Comparison of ENCODE assay signal across 1 cellular context in the genomic region with DNA sequence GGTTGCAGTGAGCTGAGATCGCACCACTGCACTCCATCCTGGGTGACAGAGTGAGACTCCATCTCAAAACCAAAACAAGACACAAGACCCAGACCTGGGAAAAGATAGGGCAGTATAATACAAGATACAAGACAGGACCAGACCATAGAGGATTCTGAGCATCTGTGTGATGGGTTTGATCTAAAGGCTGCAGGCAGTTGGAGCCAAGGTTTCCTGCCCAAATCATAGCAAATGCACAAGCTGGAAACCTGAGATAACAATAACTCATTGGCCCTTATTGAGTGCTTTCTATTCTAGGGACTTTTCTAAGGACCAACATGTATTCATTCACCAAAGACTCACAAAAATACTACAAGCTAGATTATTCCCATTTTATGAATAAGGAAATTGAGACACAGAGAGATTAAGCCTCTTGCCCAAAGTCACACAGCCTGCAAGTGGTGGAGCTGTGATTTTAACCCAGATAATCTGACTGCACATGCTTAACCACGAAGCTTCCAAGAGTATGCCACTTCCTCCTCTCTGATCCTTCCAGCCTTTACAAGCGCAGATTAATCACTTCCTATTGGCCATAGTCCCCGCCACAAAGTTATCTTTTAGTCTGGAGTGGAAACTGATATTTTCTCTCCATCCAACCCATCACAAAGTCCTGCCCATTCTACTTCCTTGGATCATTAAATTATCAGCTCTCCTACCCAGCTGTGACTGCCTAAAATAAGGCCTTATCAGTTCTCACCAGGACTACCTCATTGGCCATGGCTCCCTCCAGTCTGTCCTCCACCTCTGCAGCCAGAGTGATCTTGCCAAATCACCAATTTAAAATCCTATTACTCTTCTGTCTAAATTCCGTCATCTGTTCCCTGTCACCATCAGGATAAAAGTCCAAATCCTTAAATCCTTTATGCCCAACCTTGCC.
TF ChIP-seq lines count a peak whose summit lies in the region.

No MANE protein-coding gene starts in this region.

TF ChIP-seq in H1, 55 proteins besides CTCF, POLR2A, EP300 and RAD21:
- TF ChIP-seq NRF1 (IDR thresholded peaks at IDR 0.05; ENCODE audit: low read depth, low read length): no peak
- no peak for TF ChIP-seq SIX5 (IDR thresholded peaks at IDR 0.05; ENCODE audit: low read depth, low read length)
- no peak for TF ChIP-seq HDAC2 (IDR thresholded peaks at IDR 0.05; ENCODE audit: borderline replicate concordance in 1 of 2, low read depth in 2 of 2, low read length in 2 of 2)
- no peak for TF ChIP-seq TBP (IDR thresholded peaks at IDR 0.05; ENCODE audit: low read depth, low read length)
- no peak for TF ChIP-seq YY1 (IDR thresholded peaks at IDR 0.05; ENCODE audit: low read depth, low read length)
- TF ChIP-seq RBBP5 (IDR thresholded peaks at IDR 0.05; ENCODE audit: borderline replicate concordance, low read depth, low read length): no peak
- TF ChIP-seq MAFK (IDR thresholded peaks at IDR 0.05; ENCODE audit: low read depth, low read length): no peak
- no peak for TF ChIP-seq SP1 (IDR thresholded peaks at IDR 0.05; ENCODE audit: low read depth, low read length)
- no peak for TF ChIP-seq KDM5A (IDR thresholded peaks at IDR 0.05; ENCODE audit: low read length)
- no peak for TF ChIP-seq GABPA (IDR thresholded peaks at IDR 0.05; ENCODE audit: borderline replicate concordance, insufficient read depth, low read length)
- no peak for TF ChIP-seq KDM1A (IDR thresholded peaks at IDR 0.05; ENCODE audit: borderline replicate concordance, low read length)
TF ChIP-seq in H1: peak in this region for 0.
